11 cellular contexts compared by ENCODE assay signal in the genomic region with DNA sequence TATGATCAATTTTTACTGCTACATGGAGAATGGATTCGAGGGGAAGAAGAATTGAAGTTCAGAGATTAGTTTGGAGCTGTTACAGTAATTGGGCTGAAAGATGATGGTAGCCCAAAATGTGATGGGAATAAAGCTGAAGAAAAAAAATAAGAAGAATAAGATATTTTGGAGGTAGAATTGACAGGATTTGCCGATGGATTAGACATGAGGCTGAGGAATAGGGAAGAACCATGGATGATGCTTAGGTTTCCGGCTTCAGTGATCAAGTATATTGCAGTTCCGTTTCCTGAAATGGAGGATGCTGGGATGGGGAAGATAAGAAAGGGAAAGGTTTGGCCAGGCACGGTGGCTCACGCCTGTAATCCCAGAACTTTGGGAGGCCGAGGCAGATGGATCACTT.
"Had no signal": no experiment of that assay in that cellular context is flagged by ENCODE, and none has a peak within 500 bp of the region (broad histone marks: within the 10 kb centered on the region; RNA-seq: fewer than 3 reads in every experiment).

No MANE protein-coding gene starts in this region.

- H3K27ac ChIP-seq: GM23248 had no signal

- DNase-seq: GM23248, GOT3, H7, H9, HCEC 1CT, HFFc6 had no signal

- H3K27ac Mint-ChIP-seq: GM23338, H9, HFFc6 had no signal

- H3K9me3 Mint-ChIP-seq: H9, HFFc6 had no signal

- H3K9ac ChIP-seq: GM23248 had no signal

- H3K9me3 ChIP-seq: HAP-1 had no signal

- H3K4me2 ChIP-seq: GM23338 had no signal

- H3K4me3 ChIP-seq: GM23248, GM23338, HAP-1 had no signal

- H3K4me3 Mint-ChIP-seq: GM23338, H9, HFFc6 had no signal

- FAIRE-seq: H1, H54 had no signal

- H2AFZ ChIP-seq: GM23248, GM23338 had no signal

- ATAC-seq: GM23338, HCT116 had no signal

- H3K36me3 ChIP-seq: HAP-1 had no signal
